ENCODE assay signal across 8 cellular contexts in genomic region chr15:49438970-49439631, GRCh38. TPM values are rescaled to one million over a fixed set of nuclear protein-coding genes. Genes with fewer than 3 reads are reported as not detected.
A peak's percentile ranks its signal among the peaks of the same experiment; 100 is the strongest.
DNase-seq lines count a peak whose midpoint lies in the region; ATAC-seq and TF ChIP-seq lines count a peak whose summit lies in the region.

No MANE protein-coding gene starts in this region.

- no peak for TF ChIP-seq POLR2A in esophagus squamous epithelium (IDR thresholded peaks at IDR 0.05)
- TF ChIP-seq POLR2A in gastrocnemius medialis (IDR thresholded peaks at IDR 0.05): no peak

- H3K4me1 ChIP-seq in esophagus squamous epithelium (peaks cover 0 to 27% (median 4%) of the 10 kb centered on the region in 3 donors), gastrocnemius medialis (no peaks in the 10 kb centered on the region)

- H3K27ac ChIP-seq in esophagus squamous epithelium: peak overlapping the region; percentile 1 to 75 (median 52)
- no peak overlapping the region for H3K27ac ChIP-seq in gastrocnemius medialis

- H3K27me3 ChIP-seq in esophagus squamous epithelium (no peaks in the 10 kb centered on the region), gastrocnemius medialis (no peaks in the 10 kb centered on the region)

- intact Hi-C loops in esophagus squamous epithelium (cut with DNase I): no loop called here
- intact Hi-C loops in gastrocnemius medialis (cut with DNase I; ENCODE audit: low total_unique reads): no loop called here

- 42 to 47% methylated on average over 6 of the region's 6 CpGs for WGBS in esophagus squamous epithelium, 2 donors

- peak overlapping the region in 1 of 4 donors; percentile 10 for H3K4me3 ChIP-seq in esophagus squamous epithelium
- no peak overlapping the region for H3K4me3 ChIP-seq in gastrocnemius medialis

- ATAC-seq in GM19397 (IDR thresholded peaks at IDR 0.05; ENCODE audit: unreplicated experiment) (peak; percentile 85), HG03469 (IDR thresholded peaks at IDR 0.05; ENCODE audit: unreplicated experiment) (peak; percentile 71), gastrocnemius medialis (no peak), HG03571 (IDR thresholded peaks at IDR 0.05; ENCODE audit: unreplicated experiment) (no peak)

- DNase-seq in esophagus squamous epithelium (lab: John Stamatoyannopoulos, UW) (peak; percentile 0), gastrocnemius medialis (peak; percentile 3 to 15), NCI-H2081 (lab: John Stamatoyannopoulos, UW) (no peak), NCI-H1092 (lab: John Stamatoyannopoulos, UW) (no peak)
- no peak for DNase-seq in stimulated activated CD4-positive, alpha-beta T cell treated with anti-CD3 and anti-CD28 coated beads, Interleukin-4, amount 100 ng/mL, for 24 hours

- in situ Hi-C loops in gastrocnemius medialis (cut with MboI; ENCODE audit: low sequenced_read_pairs in 4 of 4): no loop called here

- TF ChIP-seq CTCF in esophagus squamous epithelium (IDR thresholded peaks at IDR 0.05) (no peak), gastrocnemius medialis (IDR thresholded peaks at IDR 0.05 in 4 of 5, conservative IDR thresholded peaks at IDR 0.05 in 1 of 5) (no peak)

- no peaks in the 10 kb centered on the region for H3K36me3 ChIP-seq in esophagus squamous epithelium
- H3K36me3 ChIP-seq in gastrocnemius medialis: no peaks in the 10 kb centered on the region

- H3K9me3 ChIP-seq in esophagus squamous epithelium: no peaks in the 10 kb centered on the region
- no peaks in the 10 kb centered on the region for H3K9me3 ChIP-seq in gastrocnemius medialis

RNA-seq across cellular contexts. Expression of gene FGF7, which starts 16.1 kb away (rescaled TPM):
- 10 to 100 TPM in 2 of 4 donors, 1 to 10 TPM in 2; 1.1 to 29.4 (median 8.6) TPM for total RNA-seq in esophagus squamous epithelium
- 1 to 10 TPM; 1.3 to 9.5 (median 2.0) TPM for total RNA-seq in gastrocnemius medialis

Comparison
In these comparisons a context has a peak if more than half of its experiments do, and no peak if none do; other contexts are left out.
1. ATAC-seq: peak in GM19397 (single experiment) and HG03469 (single experiment); none in gastrocnemius medialis (0 of 2) and HG03571 (single experiment).
2. DNase-seq: peak in esophagus squamous epithelium (single experiment) and gastrocnemius medialis (2 of 2); none in NCI-H2081 (0 of 2), NCI-H1092 (single experiment) and stimulated activated CD4-positive, alpha-beta T cell treated with anti-CD3 and anti-CD28 coated beads, Interleukin-4, amount 100 ng/mL, for 24 hours (single experiment).
3. H3K27ac ChIP-seq: peak in esophagus squamous epithelium (4 of 4); none in gastrocnemius medialis (0 of 4).